20 cellular contexts compared by ENCODE assay signal in the genomic region with DNA sequence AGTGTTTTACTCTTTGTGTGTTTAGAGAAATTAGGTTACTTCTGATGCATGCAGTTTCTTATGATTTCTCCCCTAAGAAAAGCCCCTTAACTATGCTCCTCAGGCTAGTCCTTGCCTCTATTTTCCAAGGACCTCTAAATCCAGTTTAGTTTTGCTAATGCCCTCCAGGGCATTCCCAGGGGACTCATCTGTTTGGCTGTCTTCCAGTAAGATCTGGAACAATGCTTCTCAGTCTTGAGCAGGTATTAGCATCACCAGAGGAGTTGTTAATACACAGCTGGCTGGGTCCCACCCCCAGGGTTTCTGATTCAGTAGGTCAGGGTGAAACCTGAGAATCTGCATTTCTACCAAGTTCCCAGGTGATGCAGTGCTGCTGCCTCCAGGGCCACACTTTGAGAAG. TPM values are rescaled to one million over a fixed set of nuclear protein-coding genes. Genes with fewer than 3 reads are reported as not detected.
DNase-seq lines count a peak whose midpoint lies in the region; ATAC-seq and TF ChIP-seq lines count a peak whose summit lies in the region.
"Had no signal": no experiment of that assay in that cellular context is flagged by ENCODE, and none has a peak within 500 bp of the region (broad histone marks: within the 10 kb centered on the region; RNA-seq: fewer than 3 reads in every experiment).

No MANE protein-coding gene starts in this region.

- H3K4me3 Mint-ChIP-seq in neural progenitor cell = no peak overlapping the region
- no peak overlapping the region for H3K4me3 Mint-ChIP-seq in activated CD4-positive, alpha-beta memory T cell treated with anti-CD3 and anti-CD28 coated beads for 36 hours

- in situ Hi-C loops in mammary epithelial cell (cut with MboI; ENCODE audit: low sequenced_read_pairs in 2 of 2) = no loop called here

- H3K4me1 ChIP-seq in mammary epithelial cell (ENCODE audit: insufficient read depth, low read length) = no peaks in the 10 kb centered on the region
- H3K4me1 ChIP-seq in neural progenitor cell = peaks cover 7% of the 10 kb centered on the region
- no peaks in the 10 kb centered on the region for H3K4me1 ChIP-seq in osteoblast (ENCODE audit: insufficient read depth, low read length)
- H3K4me1 ChIP-seq: SJSA1 had no signal

- H3K9ac ChIP-seq in mammary epithelial cell (ENCODE audit: insufficient read depth, low read length) = no peak overlapping the region
- no peak overlapping the region for H3K9ac ChIP-seq in neural progenitor cell
- H3K9ac ChIP-seq: GM23248 had no signal

- intact Hi-C loops in mammary epithelial cell (cut with micrococcal nuclease) = no loop called here
- intact Hi-C loops in activated CD4-positive, alpha-beta memory T cell treated with anti-CD3 and anti-CD28 coated beads for 36 hours (cut with micrococcal nuclease) = no loop called here

- H3K4me2 ChIP-seq in mammary epithelial cell (ENCODE audit: insufficient read depth, low read depth, low read length) (no peak overlapping the region), neural progenitor cell (peak overlapping the region; percentile 11), osteoblast (ENCODE audit: insufficient read depth, low read length) (no peak overlapping the region)

- H3K27ac ChIP-seq in mammary epithelial cell (ENCODE audit: insufficient read depth, low read depth, low read length) = no peak overlapping the region
- H3K27ac ChIP-seq in neural progenitor cell = peak overlapping the region; percentile 27
- no peak overlapping the region for H3K27ac ChIP-seq in osteoblast (ENCODE audit: low read depth, low read length)
- H3K27ac ChIP-seq: C4-2B, GM23248, SJSA1 had no signal

- DNase-seq in NCI-H526 (lab: John Stamatoyannopoulos, UW) = peak; percentile 10 to 20
- DNase-seq in NCI-H526 treated with DMSO at 0.1 percent for 48 hours (lab: John Stamatoyannopoulos, UW) = no peak
- DNase-seq in NCI-H524 (lab: John Stamatoyannopoulos, UW) = peak; percentile 44 to 82
- peak; percentile 48 for DNase-seq in mammary epithelial cell
- DNase-seq in neural progenitor cell (ENCODE audit: low spot score) = no peak
- no peak for DNase-seq in osteoblast (ENCODE audit: insufficient read length, low spot score, missing footprints)
- no peak for DNase-seq in activated CD4-positive, alpha-beta memory T cell treated with anti-CD3 and anti-CD28 coated beads for 36 hours
- DNase-seq: COR-L47, GM23248, KBM-7, MG63, NCI-H1105, NCI-H1694 treated with DMSO at 0.1 percent for 48 hours, NCI-H774, RPMI8226 had no signal

- H4K20me1 ChIP-seq in mammary epithelial cell (ENCODE audit: insufficient read depth, low read length) (no peaks in the 10 kb centered on the region), neural progenitor cell (ENCODE audit: low read depth) (no peaks in the 10 kb centered on the region), osteoblast (ENCODE audit: insufficient read depth, low read length) (no peaks in the 10 kb centered on the region)

- no peaks in the 10 kb centered on the region for H3K36me3 Mint-ChIP-seq in neural progenitor cell
- H3K36me3 Mint-ChIP-seq in activated CD4-positive, alpha-beta memory T cell treated with anti-CD3 and anti-CD28 coated beads for 36 hours = no peaks in the 10 kb centered on the region

- H3K27me3 ChIP-seq in mammary epithelial cell (ENCODE audit: insufficient read depth, low read length) (peaks cover 11% of the 10 kb centered on the region), neural progenitor cell (no peaks in the 10 kb centered on the region), osteoblast (ENCODE audit: insufficient read depth, low read length) (peaks cover 3% of the 10 kb centered on the region)
- H3K27me3 ChIP-seq: MG63, SJSA1 had no signal

- H3K4me3 ChIP-seq in mammary epithelial cell (replicated peaks in 1 of 3; ENCODE audit: insufficient read depth in 1 of 3, low read depth in 2 of 3, low read length in 3 of 3) (no peak overlapping the region), neural progenitor cell (no peak overlapping the region), osteoblast (ENCODE audit: insufficient read depth, low read length) (no peak overlapping the region)
- H3K4me3 ChIP-seq: GM23248, MG63, SJSA1 had no signal

- CTCF ChIA-PET in mammary epithelial cell (lab: Charles Lee; ENCODE audit: low non-redundant PET) = no interaction called here
- CTCF ChIA-PET in activated CD4-positive, alpha-beta memory T cell treated with anti-CD3 and anti-CD28 coated beads for 36 hours (lab: Charles Lee) = no interaction called here

- POLR2A ChIA-PET in activated CD4-positive, alpha-beta memory T cell treated with anti-CD3 and anti-CD28 coated beads for 36 hours (lab: Charles Lee) = no interaction called here

- dilution Hi-C loops in mammary epithelial cell (cut with HindIII; ENCODE audit: low sequenced_read_pairs) = no loop called here

- H3K9me3 Mint-ChIP-seq in neural progenitor cell = peaks cover 2% of the 10 kb centered on the region
- H3K9me3 Mint-ChIP-seq in activated CD4-positive, alpha-beta memory T cell treated with anti-CD3 and anti-CD28 coated beads for 36 hours = no peaks in the 10 kb centered on the region

- H2AFZ ChIP-seq in mammary epithelial cell (ENCODE audit: low read depth, low read length) (no peak overlapping the region), neural progenitor cell (replicated peaks) (peak overlapping the region; percentile 15), osteoblast (ENCODE audit: low read length) (no peak overlapping the region)
- H2AFZ ChIP-seq: GM23248 had no signal

- ATAC-seq in GM21360 (IDR thresholded peaks at IDR 0.05; ENCODE audit: unreplicated experiment) = no peak

- H3K9me3 ChIP-seq in mammary epithelial cell (replicated peaks; ENCODE audit: insufficient read depth, low read length) (no peaks in the 10 kb centered on the region), neural progenitor cell (ENCODE audit: low read depth) (peaks cover 9% of the 10 kb centered on the region), osteoblast (ENCODE audit: low read depth, low read length) (no peaks in the 10 kb centered on the region)
- H3K9me3 ChIP-seq: MG63, SJSA1 had no signal

- H3K36me3 ChIP-seq in mammary epithelial cell (ENCODE audit: insufficient read depth, low read length) = no peaks in the 10 kb centered on the region
- H3K36me3 ChIP-seq in neural progenitor cell = no peaks in the 10 kb centered on the region
- no peaks in the 10 kb centered on the region for H3K36me3 ChIP-seq in osteoblast (ENCODE audit: insufficient read depth, low read length)
- H3K36me3 ChIP-seq: MG63, SJSA1 had no signal

- no peak for TF ChIP-seq CTCF in mammary epithelial cell (conservative IDR thresholded peaks at IDR 0.05 in 1 of 2, IDR thresholded peaks at IDR 0.05 in 1 of 2; ENCODE audit: extremely low read depth in 1 of 2, insufficient read depth in 1 of 2, low read depth in 1 of 2, low read length in 2 of 2)
- no peak for TF ChIP-seq CTCF in neural progenitor cell (IDR thresholded peaks at IDR 0.05)
- no peak for TF ChIP-seq CTCF in osteoblast (IDR thresholded peaks at IDR 0.05; ENCODE audit: extremely low read depth, low read depth, low read length)

- no peak overlapping the region for H3K27ac Mint-ChIP-seq in neural progenitor cell
- no peak overlapping the region for H3K27ac Mint-ChIP-seq in activated CD4-positive, alpha-beta memory T cell treated with anti-CD3 and anti-CD28 coated beads for 36 hours

- H3K79me2 ChIP-seq in mammary epithelial cell (ENCODE audit: insufficient read depth, low read length) = no peaks in the 10 kb centered on the region
- H3K79me2 ChIP-seq in neural progenitor cell (ENCODE audit: low read depth) = no peaks in the 10 kb centered on the region
- H3K79me2 ChIP-seq in osteoblast (ENCODE audit: insufficient read depth, low read length) = no peaks in the 10 kb centered on the region

- H3K27me3 Mint-ChIP-seq in neural progenitor cell (ENCODE audit: insufficient read depth, low read depth) = no peaks in the 10 kb centered on the region
- H3K27me3 Mint-ChIP-seq in activated CD4-positive, alpha-beta memory T cell treated with anti-CD3 and anti-CD28 coated beads for 36 hours = no peaks in the 10 kb centered on the region

- peaks cover 3% of the 10 kb centered on the region for H3K4me1 Mint-ChIP-seq in neural progenitor cell
- H3K4me1 Mint-ChIP-seq in activated CD4-positive, alpha-beta memory T cell treated with anti-CD3 and anti-CD28 coated beads for 36 hours (ENCODE audit: low read depth) = no peaks in the 10 kb centered on the region

- no TSS peak for BruUV-seq in mammary epithelial cell (replicated peaks; lab: Mats Ljungman, UMichigan)

- no peaks in the 10 kb centered on the region for H3F3A ChIP-seq in neural progenitor cell (ENCODE audit: low read depth)

RNA-seq across cellular contexts. Expression of gene OTC, which starts 56.9 kb away (rescaled TPM):
- total RNA-seq in mammary epithelial cell (not detected), neural progenitor cell (ENCODE audit: low replicate concordance) (not detected in 2 replicates), osteoblast (not detected in 2 replicates)
- not detected for polyA plus RNA-seq in mammary epithelial cell
- not detected for polyA minus RNA-seq in mammary epithelial cell
- total RNA-seq in activated CD4-positive, alpha-beta memory T cell treated with anti-CD3 and anti-CD28 coated beads for 36 hours = not detected
- total RNA-seq: A172, GM23248, OCI-LY7, SJSA1 had no signal
- polyA plus RNA-seq: GM23248 had no signal

Comparison
In these comparisons a context has a peak if more than half of its experiments do, and no peak if none do; other contexts are left out.
1. DNase-seq: peak in NCI-H526 (2 of 2), NCI-H524 (2 of 2) and mammary epithelial cell (single experiment); none in NCI-H526 treated with DMSO at 0.1 percent for 48 hours (single experiment), neural progenitor cell (single experiment), osteoblast (single experiment) and activated CD4-positive, alpha-beta memory T cell treated with anti-CD3 and anti-CD28 coated beads for 36 hours (single experiment).